ENCODE assay signal across 29 cellular contexts in the genomic region with DNA sequence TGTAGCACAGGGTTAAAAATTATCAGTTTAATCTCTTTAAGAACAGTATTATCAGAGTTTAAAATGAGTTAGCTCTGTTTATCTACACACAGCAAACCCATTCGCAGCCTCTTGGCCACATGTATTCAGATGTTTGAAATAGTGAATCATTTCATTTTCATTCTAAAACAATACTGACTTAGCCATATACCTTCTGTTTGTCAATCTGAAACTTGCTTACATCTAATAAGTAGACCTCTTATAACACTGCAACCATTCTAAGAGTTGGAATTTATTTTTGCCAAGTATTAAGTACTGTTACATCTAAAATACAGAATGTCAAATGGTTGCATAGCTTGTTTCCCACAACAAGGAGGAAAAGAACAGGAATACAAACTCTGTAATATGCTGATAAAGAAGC.
"Had no signal": no experiment of that assay in that cellular context is flagged by ENCODE, and none has a peak within 500 bp of the region (broad histone marks: within the 10 kb centered on the region; RNA-seq: fewer than 3 reads in every experiment).

No MANE protein-coding gene starts in this region.

- H3K27ac ChIP-seq: body of pancreas, gastroesophageal sphincter, heart left ventricle, ovary, right lobe of liver, skin epidermis, thyroid gland, upper lobe of left lung, vagina had no signal

- H3K4me1 ChIP-seq: body of pancreas, right lobe of liver, thyroid gland, upper lobe of left lung, vagina had no signal

- ATAC-seq: activated CD4-positive, alpha-beta T cell treated with anti-CD3 and anti-CD28 coated beads for 36 hours; activated CD8-positive, alpha-beta memory T cell treated with anti-CD3 and anti-CD28 coated beads, Interleukin-2, amount 10 ng/mL, durations not matched to agents 7 days and 5 days; activated CD8-positive, alpha-beta T cell treated with anti-CD3 and anti-CD28 coated beads, Interleukin-2, amount 10 ng/mL, durations not matched to agents 7 days and 5 days; body of pancreas; effector memory CD8-positive, alpha-beta T cell; gastroesophageal sphincter; heart left ventricle; left colon; right lobe of liver; stimulated activated naive CD8-positive, alpha-beta T cell treated with anti-CD3 and anti-CD28 coated beads, Interleukin-15, amount 100 ng/mL, for 72 hours; WTC11 had no signal

- H3K4me3 ChIP-seq: body of pancreas, gastroesophageal sphincter, heart left ventricle, ovary, right lobe of liver, skin epidermis, thyroid gland, upper lobe of left lung, vagina had no signal

- DNase-seq: activated CD4-positive, alpha-beta T cell treated with anti-CD3 and anti-CD28 coated beads for 36 hours; activated CD8-positive, alpha-beta memory T cell treated with anti-CD3 and anti-CD28 coated beads, Interleukin-2, amount 10 ng/mL, durations not matched to agents 7 days and 5 days; activated effector memory CD4-positive, alpha-beta T cell treated with Interleukin-2 at 50 U/mL for 16 hours; activated naive CD4-positive, alpha-beta T cell treated with Interleukin-2 at 50 U/mL for 16 hours; activated T-cell treated with anti-CD3 and anti-CD28 coated beads, Interleukin-2, amount 50 U/mL, for 72 hours; aorta; body of pancreas; cortex of kidney; effector memory CD8-positive, alpha-beta T cell; heart left ventricle; immature natural killer cell; kidney; left colon; mammary epithelial cell; ovary; right lobe of liver; stimulated activated CD4-positive, alpha-beta T cell treated with anti-CD3 and anti-CD28 coated beads, Interleukin-12 subunit alpha, Interleukin-12 subunit beta, amount 100 ng/mL, for 4 hours; stimulated activated CD4-positive, alpha-beta T cell treated with anti-CD3 and anti-CD28 coated beads, Interleukin-4, amount 100 ng/mL, for 1 hour; stimulated activated naive CD8-positive, alpha-beta T cell treated with anti-CD3 and anti-CD28 coated beads, Interleukin-15, amount 100 ng/mL, for 72 hours; substantia nigra; thyroid gland; upper lobe of left lung had no signal

- H3K4me3 Mint-ChIP-seq: activated CD4-positive, alpha-beta T cell treated with anti-CD3 and anti-CD28 coated beads for 36 hours; activated CD8-positive, alpha-beta memory T cell treated with anti-CD3 and anti-CD28 coated beads, Interleukin-2, amount 10 ng/mL, durations not matched to agents 7 days and 5 days; activated CD8-positive, alpha-beta T cell treated with anti-CD3 and anti-CD28 coated beads, Interleukin-2, amount 10 ng/mL, durations not matched to agents 7 days and 5 days; activated naive CD8-positive, alpha-beta T cell; activated T-cell treated with anti-CD3 and anti-CD28 coated beads, Interleukin-2, amount 50 U/mL, for 72 hours; effector memory CD8-positive, alpha-beta T cell; immature natural killer cell; stimulated activated naive CD8-positive, alpha-beta T cell treated with anti-CD3 and anti-CD28 coated beads, Interleukin-15, amount 100 ng/mL, for 72 hours; WTC11 had no signal

- H3K27me3 Mint-ChIP-seq: activated CD4-positive, alpha-beta T cell treated with anti-CD3 and anti-CD28 coated beads for 36 hours; activated CD8-positive, alpha-beta memory T cell treated with anti-CD3 and anti-CD28 coated beads, Interleukin-2, amount 10 ng/mL, durations not matched to agents 7 days and 5 days; activated naive CD8-positive, alpha-beta T cell; effector memory CD8-positive, alpha-beta T cell; progenitor cell of endocrine pancreas; stimulated activated naive CD8-positive, alpha-beta T cell treated with anti-CD3 and anti-CD28 coated beads, Interleukin-15, amount 100 ng/mL, for 72 hours had no signal

- H3K4me1 Mint-ChIP-seq: activated CD8-positive, alpha-beta memory T cell treated with anti-CD3 and anti-CD28 coated beads, Interleukin-2, amount 10 ng/mL, durations not matched to agents 7 days and 5 days had no signal

- H3K9me3 Mint-ChIP-seq: activated T-cell treated with anti-CD3 and anti-CD28 coated beads, Interleukin-2, amount 50 U/mL, for 72 hours; effector memory CD8-positive, alpha-beta T cell; immature natural killer cell; stimulated activated naive CD8-positive, alpha-beta T cell treated with anti-CD3 and anti-CD28 coated beads, Interleukin-15, amount 100 ng/mL, for 72 hours; WTC11 had no signal

- H3K9me3 ChIP-seq: body of pancreas, gastroesophageal sphincter, heart left ventricle, ovary, right lobe of liver, thyroid gland, upper lobe of left lung, vagina had no signal

- H3K27ac Mint-ChIP-seq: activated CD8-positive, alpha-beta memory T cell treated with anti-CD3 and anti-CD28 coated beads, Interleukin-2, amount 10 ng/mL, durations not matched to agents 7 days and 5 days; activated CD8-positive, alpha-beta T cell treated with anti-CD3 and anti-CD28 coated beads, Interleukin-2, amount 10 ng/mL, durations not matched to agents 7 days and 5 days; progenitor cell of endocrine pancreas; stimulated activated naive CD8-positive, alpha-beta T cell treated with anti-CD3 and anti-CD28 coated beads, Interleukin-15, amount 100 ng/mL, for 72 hours; WTC11 had no signal

- H3K36me3 ChIP-seq: ovary had no signal

- FAIRE-seq: kidney had no signal

- H3K36me3 Mint-ChIP-seq: activated naive CD8-positive, alpha-beta T cell had no signal

- H3K27me3 ChIP-seq: body of pancreas, gastroesophageal sphincter, heart left ventricle, ovary, right lobe of liver, thyroid gland, upper lobe of left lung, vagina had no signal
